In genomic region chr16:68411086-68411485, GRCh38 we compare ENCODE assay signal across 31 cellular contexts. TPM values are rescaled to one million over a fixed set of nuclear protein-coding genes. Genes with fewer than 3 reads are reported as not detected.
"Had no signal": no experiment of that assay in that cellular context is flagged by ENCODE, and none has a peak within 500 bp of the region (broad histone marks: within the 10 kb centered on the region; RNA-seq: fewer than 3 reads in every experiment).

No MANE protein-coding gene starts in this region.

- H3K27me3 Mint-ChIP-seq: stimulated activated memory B cell treated with anti-CD40 and anti-IgM and Interleukin-4, amounts not matched to agents 10 μg/mL and 1 μg/mL and 100 μg/mL, for 72 hours; T-cell had no signal

- H3K9me3 Mint-ChIP-seq: activated naive CD4-positive, alpha-beta T cell treated with anti-CD3 and anti-CD28 coated beads, Interleukin-2, amount 50 U/mL, for 72 hours; activated T-cell treated with anti-CD3 and anti-CD28 coated beads, Interleukin-2, amount 50 U/mL, for 4 hours; activated T-helper 17 cell treated with anti-CD3 and anti-CD28 coated beads, Interleukin-2, amount 50 U/mL, for 72 hours; endodermal cell; nephron; stimulated activated memory B cell treated with anti-CD40 and anti-IgM and Interleukin-4, amounts not matched to agents 10 μg/mL and 1 μg/mL and 100 μg/mL, for 72 hours; stimulated activated naive CD8-positive, alpha-beta T cell treated with anti-CD3 and anti-CD28 coated beads, Interleukin-15, amount 100 ng/mL, for 72 hours; T-cell; T-helper 2 cell treated with Interferon-gamma antibody and Interleukin-4, amounts not matched to agents 5 μg/mL and 100 μg/mL, for 36 hours; type B pancreatic cell had no signal

- H3K9me3 ChIP-seq: esophagus muscularis mucosa, heart left ventricle, left lung, ovary, prostate gland, vagina had no signal

- H3K27me3 ChIP-seq: left lung, ovary, vagina had no signal

- H3K36me3 ChIP-seq: esophagus muscularis mucosa, heart left ventricle, left lung, ovary, prostate gland, vagina had no signal

- H3K27ac ChIP-seq: coronary artery, esophagus muscularis mucosa, foreskin keratinocyte, heart left ventricle, left lung, ovary, prostate gland, skin epidermis, vagina had no signal

- H3K4me3 Mint-ChIP-seq: activated CD4-positive, alpha-beta T cell treated with anti-CD3 and anti-CD28 coated beads for 36 hours; activated T-cell treated with anti-CD3 and anti-CD28 coated beads, Interleukin-2, amount 50 U/mL, for 4 hours; activated T-helper 17 cell treated with anti-CD3 and anti-CD28 coated beads, Interleukin-2, amount 50 U/mL, for 72 hours; endodermal cell; nephron; stimulated activated memory B cell treated with anti-CD40 and anti-IgM and Interleukin-4, amounts not matched to agents 10 μg/mL and 1 μg/mL and 100 μg/mL, for 72 hours; stimulated activated naive CD8-positive, alpha-beta T cell treated with anti-CD3 and anti-CD28 coated beads, Interleukin-15, amount 100 ng/mL, for 72 hours; T-cell; T-helper 2 cell treated with Interferon-gamma antibody and Interleukin-4, amounts not matched to agents 5 μg/mL and 100 μg/mL, for 36 hours; type B pancreatic cell had no signal

- ATAC-seq: activated CD4-positive, alpha-beta T cell treated with anti-CD3 and anti-CD28 coated beads for 36 hours; activated naive CD4-positive, alpha-beta T cell treated with anti-CD3 and anti-CD28 coated beads, Interleukin-2, amount 50 U/mL, for 72 hours; activated T-cell treated with anti-CD3 and anti-CD28 coated beads, Interleukin-2, amount 50 U/mL, for 4 hours; activated T-helper 17 cell treated with anti-CD3 and anti-CD28 coated beads, Interleukin-2, amount 50 U/mL, for 72 hours; foreskin keratinocyte; heart left ventricle; left lung; sciatic nerve; stimulated activated memory B cell treated with anti-CD40 and anti-IgM and Interleukin-4, amounts not matched to agents 10 μg/mL and 1 μg/mL and 100 μg/mL, for 72 hours; stimulated activated naive CD8-positive, alpha-beta T cell treated with anti-CD3 and anti-CD28 coated beads, Interleukin-15, amount 100 ng/mL, for 72 hours; T-cell had no signal

- H3K4me1 ChIP-seq: foreskin keratinocyte, heart left ventricle had no signal

- DNase-seq: activated CD4-positive, alpha-beta T cell treated with anti-CD3 and anti-CD28 coated beads for 36 hours; activated CD4-positive, CD25-positive, alpha-beta regulatory T cell; activated CD8-positive, alpha-beta memory T cell treated with anti-CD3 and anti-CD28 coated beads for 24 hours; activated naive CD4-positive, alpha-beta T cell; activated T-cell treated with anti-CD3 and anti-CD28 coated beads, Interleukin-2, amount 50 U/mL, for 4 hours; anterior cingulate cortex; endodermal cell; foreskin keratinocyte; heart left ventricle; hypothalamus; kidney glomerular epithelial cell; ovary; retina; stimulated activated CD4-positive, alpha-beta T cell treated with anti-CD3 and anti-CD28 coated beads, Interleukin-4, amount 100 ng/mL, for 24 hours; stimulated activated naive CD8-positive, alpha-beta T cell treated with anti-CD3 and anti-CD28 coated beads, Interleukin-15, amount 100 ng/mL, for 72 hours; substantia nigra; T-cell had no signal

- H3K4me3 ChIP-seq: coronary artery, esophagus muscularis mucosa, heart left ventricle, left lung, ovary, prostate gland, skin epidermis, vagina had no signal

- H3K27ac Mint-ChIP-seq: activated CD4-positive, alpha-beta T cell treated with anti-CD3 and anti-CD28 coated beads for 36 hours; activated naive CD4-positive, alpha-beta T cell treated with anti-CD3 and anti-CD28 coated beads, Interleukin-2, amount 50 U/mL, for 72 hours; activated T-helper 17 cell treated with anti-CD3 and anti-CD28 coated beads, Interleukin-2, amount 50 U/mL, for 72 hours; endodermal cell; nephron; stimulated activated memory B cell treated with anti-CD40 and anti-IgM and Interleukin-4, amounts not matched to agents 10 μg/mL and 1 μg/mL and 100 μg/mL, for 72 hours; stimulated activated naive CD8-positive, alpha-beta T cell treated with anti-CD3 and anti-CD28 coated beads, Interleukin-15, amount 100 ng/mL, for 72 hours; T-helper 2 cell treated with Interferon-gamma antibody and Interleukin-4, amounts not matched to agents 5 μg/mL and 100 μg/mL, for 36 hours; type B pancreatic cell had no signal

- H3K36me3 Mint-ChIP-seq: activated naive CD4-positive, alpha-beta T cell treated with anti-CD3 and anti-CD28 coated beads, Interleukin-2, amount 50 U/mL, for 72 hours; stimulated activated memory B cell treated with anti-CD40 and anti-IgM and Interleukin-4, amounts not matched to agents 10 μg/mL and 1 μg/mL and 100 μg/mL, for 72 hours; T-cell; type B pancreatic cell had no signal

RNA-seq across cellular contexts. Expression of gene SMPD3, which starts 37.2 kb away (rescaled TPM):
- total RNA-seq: bronchial epithelial cell had no signal
